ENCODE assay signal across 9 cellular contexts in the genomic region with DNA sequence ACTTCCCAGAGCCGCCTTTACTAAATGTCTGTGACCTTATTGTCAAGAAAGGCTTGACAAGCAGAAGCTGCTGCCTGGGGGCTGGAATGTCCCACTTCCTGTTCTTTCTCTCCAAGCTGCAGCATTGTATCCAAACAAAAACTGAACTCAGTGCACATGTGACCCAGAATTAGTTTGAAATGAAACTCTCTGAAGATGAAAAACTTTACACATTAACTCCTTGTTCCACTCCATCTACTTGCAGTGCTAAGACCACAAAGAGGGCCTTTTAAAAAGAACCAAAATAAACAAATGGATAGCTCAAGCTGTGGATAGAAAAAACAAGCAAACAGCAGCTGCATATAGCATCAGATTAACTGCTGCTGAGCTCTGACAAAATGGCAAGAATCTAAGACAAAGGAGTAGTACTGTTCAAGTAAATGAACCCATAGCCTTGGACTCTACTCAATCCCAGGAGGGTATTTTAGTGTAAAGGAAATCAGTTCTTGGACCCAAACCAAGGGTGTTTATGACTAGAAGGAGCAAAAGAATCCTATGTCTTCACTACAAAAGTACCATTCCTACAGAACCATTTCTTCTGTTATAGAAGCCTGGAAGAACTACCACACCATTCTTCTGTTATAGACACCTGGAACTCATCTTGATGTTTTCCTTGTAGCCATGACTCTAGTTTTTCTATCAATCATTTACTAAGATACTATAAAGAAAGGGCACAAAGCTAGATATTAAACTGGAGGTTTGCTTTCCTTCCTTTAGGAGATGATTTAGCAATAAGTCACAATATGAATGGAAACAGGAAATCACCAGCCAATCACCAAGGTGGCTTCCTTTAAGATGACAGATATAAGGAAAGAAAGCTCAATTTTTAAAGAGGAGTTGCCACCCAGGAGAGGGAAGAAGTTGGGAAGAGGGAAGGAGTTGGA.
A peak's percentile ranks its signal among the peaks of the same experiment; 100 is the strongest.
DNase-seq lines count a peak whose midpoint lies in the region; ATAC-seq, FAIRE-seq and TF ChIP-seq lines count a peak whose summit lies in the region.
"Had no signal": no experiment of that assay in that cellular context is flagged by ENCODE, and none has a peak within 500 bp of the region (broad histone marks: within the 10 kb centered on the region; RNA-seq: fewer than 3 reads in every experiment).

No MANE protein-coding gene starts in this region.

- peak overlapping the region; percentile 92 for H3K27ac ChIP-seq in mesodermal cell (ENCODE audit: low read depth, low read length, severe bottlenecking)
- H3K27ac ChIP-seq in effector memory CD4-positive, alpha-beta T cell (ENCODE audit: insufficient read depth, low read length, poor library complexity, severe bottlenecking), result no peak overlapping the region

- H3K27me3 ChIP-seq in effector memory CD4-positive, alpha-beta T cell (replicated peaks; ENCODE audit: control insufficient read depth, insufficient read depth, low read length, poor library complexity, severe bottlenecking), result no peaks in the 10 kb centered on the region

- peak; percentile 85 for FAIRE-seq in RCC 7860 (lab: Jason Lieb, UNC)
- FAIRE-seq: frontal cortex had no signal

- H3K36me3 ChIP-seq in mesodermal cell (ENCODE audit: control insufficient read depth, insufficient read depth, low read length), result no peaks in the 10 kb centered on the region
- no peaks in the 10 kb centered on the region for H3K36me3 ChIP-seq in effector memory CD4-positive, alpha-beta T cell (ENCODE audit: control insufficient read depth, insufficient read depth, low read length)

- H3K4me3 ChIP-seq in mesodermal cell (ENCODE audit: extremely low read depth, insufficient read depth, low read length, poor library complexity, severe bottlenecking) (no peak overlapping the region), lower leg skin (ENCODE audit: low read depth, poor library complexity, severe bottlenecking) (no peak overlapping the region)
- no peak overlapping the region for H3K4me3 ChIP-seq in effector memory CD4-positive, alpha-beta T cell (ENCODE audit: insufficient read depth, low read depth, low read length, poor library complexity, severe bottlenecking)

- no peak for TF ChIP-seq POLR2A in lower leg skin (IDR thresholded peaks at IDR 0.05)

- ATAC-seq in GM18873 (IDR thresholded peaks at IDR 0.05; ENCODE audit: low FRiP score, unreplicated experiment) (peak; percentile 83), HG02759 (IDR thresholded peaks at IDR 0.05; ENCODE audit: unreplicated experiment) (peak; percentile 84)

- peaks cover 70% of the 10 kb centered on the region for H3K4me1 ChIP-seq in mesodermal cell (ENCODE audit: control insufficient read depth, insufficient read depth, low read length, poor library complexity, severe bottlenecking)
- no peaks in the 10 kb centered on the region for H3K4me1 ChIP-seq in effector memory CD4-positive, alpha-beta T cell (ENCODE audit: control insufficient read depth, insufficient read depth, low read length, poor library complexity, severe bottlenecking)

- H3K9me3 ChIP-seq in mesodermal cell (ENCODE audit: control insufficient read depth, low read length), result no peaks in the 10 kb centered on the region
- no peaks in the 10 kb centered on the region for H3K9me3 ChIP-seq in effector memory CD4-positive, alpha-beta T cell (ENCODE audit: control insufficient read depth, low read length)

- DNase-seq in RCC 7860 (ENCODE audit: low spot score) (peak; percentile 82), lower leg skin (ENCODE audit: low spot score in 2 of 2) (no peak), RPMI8226 (no peak), T1000 (lab: John Stamatoyannopoulos, UW) (no peak)
- no peak for DNase-seq in effector memory CD4-positive, alpha-beta T cell

- intact Hi-C loops in lower leg skin (cut with DNase I; ENCODE audit: low total_unique reads), result no loop called here

- no peak for TF ChIP-seq CTCF in lower leg skin (IDR thresholded peaks at IDR 0.05)

- WGBS in mesodermal cell (ENCODE audit: insufficient coverage in 2 of 2), 2 experiments, result 75% methylated on average over 1 of the region's 1 CpG; no CpG with 5 or more reads in 1 of the 2 experiments
- WGBS in lower leg skin, 2 donors, result 30 to 42% methylated on average over 1 of the region's 1 CpG
